ENCODE assay signal across 13 cellular contexts in the genomic region with DNA sequence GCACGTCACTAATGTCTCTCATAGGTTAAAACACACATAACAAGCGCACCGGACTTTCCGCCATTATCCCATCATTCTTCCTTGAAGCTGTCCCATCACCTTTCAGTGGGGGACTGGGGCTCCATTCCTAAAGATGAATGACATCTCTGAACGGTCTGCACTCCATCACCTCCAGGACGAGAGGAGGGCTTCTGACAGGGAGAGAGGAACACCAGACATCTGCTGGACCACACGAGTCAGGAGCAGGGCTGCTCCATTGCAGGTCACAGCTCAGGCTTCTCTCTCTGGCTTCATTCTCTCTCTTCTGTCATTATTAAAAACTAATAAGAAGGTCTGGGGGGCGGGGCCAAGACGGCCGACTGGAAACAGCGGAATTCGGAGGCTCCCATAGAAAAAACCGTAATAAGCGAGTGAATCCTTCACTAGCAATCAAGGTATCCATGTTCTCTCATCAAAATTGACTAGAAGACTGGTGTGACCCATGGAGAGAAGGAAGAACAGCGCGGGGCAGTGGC.
DNase-seq lines count a peak whose midpoint lies in the region; ATAC-seq lines count a peak whose summit lies in the region.
"Had no signal": no experiment of that assay in that cellular context is flagged by ENCODE, and none has a peak within 500 bp of the region (broad histone marks: within the 10 kb centered on the region; RNA-seq: fewer than 3 reads in every experiment).

No MANE protein-coding gene starts in this region.

- H3K4ac ChIP-seq in mesenchymal stem cell (ENCODE audit: low read depth in 1 of 2, low read length in 2 of 2), result no peak overlapping the region

- no peak overlapping the region for H2BK5ac ChIP-seq in mesenchymal stem cell (ENCODE audit: low read depth, low read length, poor library complexity, severe bottlenecking)

- H3K9me3 ChIP-seq in right cardiac atrium (ENCODE audit: control insufficient read depth, low read length) (no peaks in the 10 kb centered on the region), mesenchymal stem cell (ENCODE audit: control insufficient read depth, low read length) (no peaks in the 10 kb centered on the region)

- no peaks in the 10 kb centered on the region for H3K79me1 ChIP-seq in mesenchymal stem cell (replicated peaks; ENCODE audit: low read length, poor library complexity, severe bottlenecking)

- 85% methylated on average over 16 of the region's 16 CpGs for WGBS in right cardiac atrium
- 85% methylated on average over 16 of the region's 16 CpGs for WGBS in mesenchymal stem cell

- peak overlapping the region; percentile 7 to 11 for H3K18ac ChIP-seq in mesenchymal stem cell (ENCODE audit: low read depth in 1 of 2, low read length in 2 of 2)

- H2BK12ac ChIP-seq in mesenchymal stem cell (ENCODE audit: low read length in 2 of 2), result peak overlapping the region; percentile 21

- H4K8ac ChIP-seq in mesenchymal stem cell (ENCODE audit: low read length), result peak overlapping the region; percentile 39

- H3K4me2 ChIP-seq in mesenchymal stem cell (ENCODE audit: low read length, poor library complexity, severe bottlenecking), result no peak overlapping the region

- intact Hi-C loops in right cardiac atrium (cut with DNase I), result no loop called here
- intact Hi-C loops in left cardiac atrium (cut with DNase I), result no loop called here
- intact Hi-C loops in sciatic nerve (cut with DNase I), result no loop called here

- no peak overlapping the region for H2AK5ac ChIP-seq in mesenchymal stem cell (ENCODE audit: low read length, severe bottlenecking)

- H2BK15ac ChIP-seq in mesenchymal stem cell (ENCODE audit: low read depth, poor library complexity, severe bottlenecking), result no peak overlapping the region

- DNase-seq in right cardiac atrium (peak in 1 of 3 donors; percentile 27), left cardiac atrium (no peak), mesenchymal stem cell (no peak), sciatic nerve (ENCODE audit: low spot score) (no peak), DMS114 treated with DMSO at 0.1 percent for 48 hours (lab: John Stamatoyannopoulos, UW; ENCODE audit: unreplicated experiment) (no peak), GM19238 (ENCODE audit: insufficient read length, low spot score) (no peak)
- DNase-seq: CD8-positive, alpha-beta T cell; COR-L47; DND-41; GDM1 had no signal

- peak overlapping the region in 1 of 2 experiments; percentile 81 for H3K14ac ChIP-seq in mesenchymal stem cell (ENCODE audit: low read length in 2 of 2)

- H3K36me3 ChIP-seq in mesenchymal stem cell (ENCODE audit: control insufficient read depth in 1 of 2, insufficient read depth in 2 of 2, low read depth in 1 of 2, low read length in 2 of 2), result no peaks in the 10 kb centered on the region

- H3K4me3 ChIP-seq in right cardiac atrium (ENCODE audit: low read length) (no peak overlapping the region), mesenchymal stem cell (ENCODE audit: insufficient read depth in 1 of 2, low read depth in 1 of 2, low read length in 2 of 2) (no peak overlapping the region)
- H3K4me3 ChIP-seq: GM23248 had no signal

- H3K27me3 ChIP-seq in right cardiac atrium (ENCODE audit: control insufficient read depth, insufficient read depth) (no peaks in the 10 kb centered on the region), mesenchymal stem cell (ENCODE audit: control insufficient read depth in 1 of 2, insufficient read depth in 1 of 2, low read length in 2 of 2) (no peaks in the 10 kb centered on the region)

- H3K27ac ChIP-seq in right cardiac atrium (ENCODE audit: low read length) (peak overlapping the region; percentile 43), mesenchymal stem cell (ENCODE audit: low read length, poor library complexity, severe bottlenecking) (no peak overlapping the region)
- H3K27ac ChIP-seq: 22Rv1 had no signal

- ATAC-seq in right cardiac atrium (peak; percentile 21 to 24), left cardiac atrium (no peak), sciatic nerve (peak; percentile 55), HG02763 (IDR thresholded peaks at IDR 0.05; ENCODE audit: unreplicated experiment) (no peak)
- ATAC-seq: CD8-positive, alpha-beta T cell had no signal

- H2AFZ ChIP-seq in mesenchymal stem cell (ENCODE audit: low read depth, low read length), result no peak overlapping the region
- H2AFZ ChIP-seq: GM23248 had no signal

- H2BK120ac ChIP-seq in mesenchymal stem cell (ENCODE audit: low read depth, low read length), result no peak overlapping the region

- no peak overlapping the region for H3K23ac ChIP-seq in mesenchymal stem cell (ENCODE audit: low read length in 2 of 2)

- no peak overlapping the region for H3K9ac ChIP-seq in mesenchymal stem cell (ENCODE audit: low read length)
- H3K9ac ChIP-seq: GM23248 had no signal

- H4K91ac ChIP-seq in mesenchymal stem cell (ENCODE audit: low read length), result peak overlapping the region; percentile 75

- H3K4me1 ChIP-seq in right cardiac atrium (ENCODE audit: control insufficient read depth, insufficient read depth, low read length) (peaks cover 3% of the 10 kb centered on the region), mesenchymal stem cell (ENCODE audit: control insufficient read depth, insufficient read depth, low read depth, low read length) (no peaks in the 10 kb centered on the region)

Comparison
In these comparisons a context has a peak if more than half of its experiments do, and no peak if none do; other contexts are left out.
1. ATAC-seq: peak in right cardiac atrium (2 of 2) and sciatic nerve (single experiment); none in left cardiac atrium (0 of 2) and HG02763 (single experiment).